In the genomic region with DNA sequence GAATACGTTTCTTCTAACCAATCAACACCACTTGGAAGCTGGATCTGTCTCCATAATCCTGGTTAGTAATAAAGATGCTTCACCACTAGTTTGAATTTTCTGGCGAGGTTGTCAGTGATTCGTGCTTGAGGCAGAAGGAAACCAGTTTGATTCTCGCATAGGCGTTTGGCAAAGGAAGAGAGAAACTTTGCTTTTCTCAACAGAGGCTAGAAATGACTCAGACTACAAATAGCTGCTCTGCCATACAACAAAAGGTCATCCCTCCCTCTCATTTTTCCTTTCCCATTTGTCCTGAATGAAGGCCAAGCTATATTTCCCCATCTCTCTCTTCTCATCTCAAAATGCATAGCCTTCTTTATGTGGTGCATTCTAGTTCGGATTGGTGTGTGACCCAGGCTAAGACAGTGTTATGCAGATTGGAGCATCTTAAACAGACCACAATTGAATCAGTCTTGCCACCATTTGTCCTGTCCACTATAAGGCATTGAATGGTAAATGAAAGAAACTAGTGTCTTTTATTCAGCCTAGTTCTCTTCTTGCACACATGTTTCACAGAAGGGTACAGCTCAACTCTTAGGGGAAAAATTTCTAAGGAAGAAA, we compare ENCODE assay signal across 13 cellular contexts.
A peak's percentile ranks its signal among the peaks of the same experiment; 100 is the strongest.
DNase-seq lines count a peak whose midpoint lies in the region; ATAC-seq and TF ChIP-seq lines count a peak whose summit lies in the region.
"Had no signal": no experiment of that assay in that cellular context is flagged by ENCODE, and none has a peak within 500 bp of the region (broad histone marks: within the 10 kb centered on the region; RNA-seq: fewer than 3 reads in every experiment).

No MANE protein-coding gene starts in this region.

- WGBS in heart left ventricle, 4 donors, result 52 to 65% (median 59%) methylated on average over 6 of the region's 6 CpGs

- peak in 3 of 4 donors; percentile 29 to 70 (median 57) for ATAC-seq in heart left ventricle
- ATAC-seq in gastrocnemius medialis, result peak; percentile 38 to 57
- no peak for ATAC-seq in GM21390 (IDR thresholded peaks at IDR 0.05; ENCODE audit: unreplicated experiment)
- ATAC-seq: naive thymus-derived CD8-positive, alpha-beta T cell had no signal

- H3K36me3 Mint-ChIP-seq in activated T-helper 1 cell treated with anti-CD3 and anti-CD28 coated beads, Interleukin-12 subunit alpha, Interleukin-12 subunit beta, Interleukin-2, Interleukin-4 antibody, amounts not matched to agents 30 ng/mL and 10 ng/mL and 1 ng/mL, durations not matched to agents 14 hours and 24 hours and 36 hours (ENCODE audit: low read depth), result no peaks in the 10 kb centered on the region
- H3K36me3 Mint-ChIP-seq: naive thymus-derived CD8-positive, alpha-beta T cell had no signal

- intact Hi-C loops in heart left ventricle (cut with DNase I) (loop anchor here in 8 of 10 donors (5.0 to 10.0 kb wide), 5 partner anchors 200 to 950 kb away; no protein-coding TSS in a partner anchor), gastrocnemius medialis (cut with DNase I; ENCODE audit: low total_unique reads) (loop anchor here (5.0 kb wide), 1 partner anchor 290 kb away; no protein-coding TSS in a partner anchor)
- intact Hi-C loops in activated T-helper 1 cell treated with anti-CD3 and anti-CD28 coated beads, Interleukin-12 subunit alpha, Interleukin-12 subunit beta, Interleukin-2, Interleukin-4 antibody, amounts not matched to agents 30 ng/mL and 10 ng/mL and 1 ng/mL, durations not matched to agents 14 hours and 24 hours and 36 hours (cut with micrococcal nuclease), result no loop called here

- H3K27me3 ChIP-seq in heart left ventricle (peaks cover 0 to 4% (median 0%) of the 10 kb centered on the region in 9 donors), gastrocnemius medialis (no peaks in the 10 kb centered on the region)

- H3K4me1 Mint-ChIP-seq in activated T-helper 1 cell treated with anti-CD3 and anti-CD28 coated beads, Interleukin-12 subunit alpha, Interleukin-12 subunit beta, Interleukin-2, Interleukin-4 antibody, amounts not matched to agents 30 ng/mL and 10 ng/mL and 1 ng/mL, durations not matched to agents 14 hours and 24 hours and 36 hours (ENCODE audit: low read depth), result no peaks in the 10 kb centered on the region
- H3K4me1 Mint-ChIP-seq: naive thymus-derived CD8-positive, alpha-beta T cell had no signal

- H3K4me3 ChIP-seq in astrocyte of the cerebellum (ENCODE audit: low read depth, low read length) (no peak overlapping the region), heart left ventricle (no peak overlapping the region), gastrocnemius medialis (no peak overlapping the region)
- H3K4me3 ChIP-seq: cardiac muscle cell had no signal

- H3K27ac ChIP-seq in heart left ventricle (peak overlapping the region in 10 of 12 donors; percentile 15 to 66 (median 40)), gastrocnemius medialis (peak overlapping the region in 2 of 4 donors; percentile 50 to 60)
- H3K27ac ChIP-seq: cardiac muscle cell, KMS-11 had no signal

- no peaks in the 10 kb centered on the region for H3K27me3 Mint-ChIP-seq in activated T-helper 1 cell treated with anti-CD3 and anti-CD28 coated beads, Interleukin-12 subunit alpha, Interleukin-12 subunit beta, Interleukin-2, Interleukin-4 antibody, amounts not matched to agents 30 ng/mL and 10 ng/mL and 1 ng/mL, durations not matched to agents 14 hours and 24 hours and 36 hours (ENCODE audit: insufficient read depth)

- H3K9me3 ChIP-seq in heart left ventricle (no peaks in the 10 kb centered on the region), gastrocnemius medialis (no peaks in the 10 kb centered on the region)

- H3K4me1 ChIP-seq in heart left ventricle (peaks cover 0 to 17% (median 0%) of the 10 kb centered on the region in 12 donors), gastrocnemius medialis (no peaks in the 10 kb centered on the region)

- H3K27ac Mint-ChIP-seq in activated T-helper 1 cell treated with anti-CD3 and anti-CD28 coated beads, Interleukin-12 subunit alpha, Interleukin-12 subunit beta, Interleukin-2, Interleukin-4 antibody, amounts not matched to agents 30 ng/mL and 10 ng/mL and 1 ng/mL, durations not matched to agents 14 hours and 24 hours and 36 hours, result no peak overlapping the region
- H3K27ac Mint-ChIP-seq: naive thymus-derived CD8-positive, alpha-beta T cell had no signal

- in situ Hi-C loops in astrocyte of the cerebellum (cut with HindIII; ENCODE audit: low sequenced_read_pairs) (no loop called here), gastrocnemius medialis (cut with MboI; ENCODE audit: low sequenced_read_pairs in 4 of 4) (no loop called here)

- H3K36me3 ChIP-seq in heart left ventricle, result no peaks in the 10 kb centered on the region
- no peaks in the 10 kb centered on the region for H3K36me3 ChIP-seq in gastrocnemius medialis
- H3K36me3 ChIP-seq: cardiac muscle cell had no signal

- no peak for TF ChIP-seq POLR2A in heart left ventricle (IDR thresholded peaks at IDR 0.05)
- no peak for TF ChIP-seq POLR2A in gastrocnemius medialis (IDR thresholded peaks at IDR 0.05)

- DNase-seq in GM04504 (ENCODE audit: low read depth), result peak; percentile 69
- peak; percentile 91 for DNase-seq in astrocyte of the cerebellum (ENCODE audit: low read depth)
- no peak for DNase-seq in heart left ventricle
- no peak for DNase-seq in gastrocnemius medialis
- DNase-seq in stimulated activated CD4-positive, alpha-beta T cell treated with anti-CD3 and anti-CD28 coated beads, Interleukin-15, amount 100 ng/mL, for 24 hours, result no peak
- no peak for DNase-seq in activated T-helper 1 cell treated with anti-CD3 and anti-CD28 coated beads, Interleukin-12 subunit alpha, Interleukin-12 subunit beta, Interleukin-2, Interleukin-4 antibody, amounts not matched to agents 30 ng/mL and 10 ng/mL and 1 ng/mL, durations not matched to agents 14 hours and 24 hours and 36 hours (ENCODE audit: low spot score)
- no peak for DNase-seq in CD1c-positive myeloid dendritic cell (ENCODE audit: extremely low spot score)
- DNase-seq: naive thymus-derived CD8-positive, alpha-beta T cell; NCI-H510A treated with DMSO at 0.1 percent for 48 hours; stimulated activated CD4-positive, alpha-beta T cell treated with anti-CD3 and anti-CD28 coated beads, Interleukin-4, amount 100 ng/mL, for 24 hours had no signal

- H3K9me3 Mint-ChIP-seq in activated T-helper 1 cell treated with anti-CD3 and anti-CD28 coated beads, Interleukin-12 subunit alpha, Interleukin-12 subunit beta, Interleukin-2, Interleukin-4 antibody, amounts not matched to agents 30 ng/mL and 10 ng/mL and 1 ng/mL, durations not matched to agents 14 hours and 24 hours and 36 hours, result peaks cover 12% of the 10 kb centered on the region

- TF ChIP-seq CTCF in astrocyte of the cerebellum (IDR thresholded peaks at IDR 0.05; ENCODE audit: low read depth, low read length, missing control alignments), result no peak
- TF ChIP-seq CTCF in heart left ventricle (IDR thresholded peaks at IDR 0.05), result no peak
- TF ChIP-seq CTCF in gastrocnemius medialis (IDR thresholded peaks at IDR 0.05 in 4 of 5, conservative IDR thresholded peaks at IDR 0.05 in 1 of 5), result no peak

- H3K4me3 Mint-ChIP-seq in activated T-helper 1 cell treated with anti-CD3 and anti-CD28 coated beads, Interleukin-12 subunit alpha, Interleukin-12 subunit beta, Interleukin-2, Interleukin-4 antibody, amounts not matched to agents 30 ng/mL and 10 ng/mL and 1 ng/mL, durations not matched to agents 14 hours and 24 hours and 36 hours, result no peak overlapping the region
- H3K4me3 Mint-ChIP-seq: naive thymus-derived CD8-positive, alpha-beta T cell had no signal

Comparison
In these comparisons a context has a peak if more than half of its experiments do, and no peak if none do; other contexts are left out.
1. DNase-seq: peak in GM04504 (single experiment) and astrocyte of the cerebellum (single experiment); none in heart left ventricle (0 of 5), gastrocnemius medialis (0 of 2), stimulated activated CD4-positive, alpha-beta T cell treated with anti-CD3 and anti-CD28 coated beads, Interleukin-15, amount 100 ng/mL, for 24 hours (single experiment), activated T-helper 1 cell treated with anti-CD3 and anti-CD28 coated beads, Interleukin-12 subunit alpha, Interleukin-12 subunit beta, Interleukin-2, Interleukin-4 antibody, amounts not matched to agents 30 ng/mL and 10 ng/mL and 1 ng/mL, durations not matched to agents 14 hours and 24 hours and 36 hours (single experiment) and CD1c-positive myeloid dendritic cell (single experiment).